ENCODE assay signal across 16 cellular contexts in genomic region chr4:34964613-34965012, GRCh38.
"Had no signal": no experiment of that assay in that cellular context is flagged by ENCODE, and none has a peak within 500 bp of the region (broad histone marks: within the 10 kb centered on the region; RNA-seq: fewer than 3 reads in every experiment).

No MANE protein-coding gene starts in this region.

- H3K4me1 ChIP-seq: psoas muscle, right lobe of liver, upper lobe of left lung had no signal

- H3K27ac Mint-ChIP-seq: activated CD4-positive, alpha-beta T cell treated with anti-CD3 and anti-CD28 coated beads, Interleukin-2, amount 10 ng/mL, durations not matched to agents 7 days and 5 days; activated naive CD8-positive, alpha-beta T cell treated with anti-CD3 and anti-CD28 coated beads for 36 hours; activated T-helper 1 cell treated with anti-CD3 and anti-CD28 coated beads, Interleukin-12 subunit alpha, Interleukin-12 subunit beta, Interleukin-2, Interleukin-4 antibody, amounts not matched to agents 30 ng/mL and 10 ng/mL and 1 ng/mL, durations not matched to agents 14 hours and 24 hours and 36 hours; immature natural killer cell; nephron; stimulated activated naive CD8-positive, alpha-beta T cell treated with anti-CD3 and anti-CD28 coated beads, Interleukin-15, amount 100 ng/mL, for 72 hours had no signal

- H3K27ac ChIP-seq: brain microvascular endothelial cell, coronary artery, psoas muscle, right lobe of liver, upper lobe of left lung had no signal

- H3K9me3 ChIP-seq: psoas muscle, right lobe of liver, upper lobe of left lung had no signal

- H3K9me3 Mint-ChIP-seq: activated naive CD8-positive, alpha-beta T cell treated with anti-CD3 and anti-CD28 coated beads for 36 hours; activated T-helper 1 cell treated with anti-CD3 and anti-CD28 coated beads, Interleukin-12 subunit alpha, Interleukin-12 subunit beta, Interleukin-2, Interleukin-4 antibody, amounts not matched to agents 30 ng/mL and 10 ng/mL and 1 ng/mL, durations not matched to agents 14 hours and 24 hours and 36 hours; nephron had no signal

- H3K4me1 Mint-ChIP-seq: activated CD4-positive, alpha-beta T cell treated with anti-CD3 and anti-CD28 coated beads, Interleukin-2, amount 10 ng/mL, durations not matched to agents 7 days and 5 days; activated naive CD8-positive, alpha-beta T cell treated with anti-CD3 and anti-CD28 coated beads for 36 hours; central memory CD8-positive, alpha-beta T cell; immature natural killer cell; nephron; stimulated activated naive CD8-positive, alpha-beta T cell treated with anti-CD3 and anti-CD28 coated beads, Interleukin-15, amount 100 ng/mL, for 72 hours had no signal

- H3K4me3 Mint-ChIP-seq: activated CD4-positive, alpha-beta T cell treated with anti-CD3 and anti-CD28 coated beads, Interleukin-2, amount 10 ng/mL, durations not matched to agents 7 days and 5 days; activated naive CD8-positive, alpha-beta T cell treated with anti-CD3 and anti-CD28 coated beads for 36 hours; activated T-helper 1 cell treated with anti-CD3 and anti-CD28 coated beads, Interleukin-12 subunit alpha, Interleukin-12 subunit beta, Interleukin-2, Interleukin-4 antibody, amounts not matched to agents 30 ng/mL and 10 ng/mL and 1 ng/mL, durations not matched to agents 14 hours and 24 hours and 36 hours; central memory CD8-positive, alpha-beta T cell; immature natural killer cell; nephron; stimulated activated naive CD8-positive, alpha-beta T cell treated with anti-CD3 and anti-CD28 coated beads, Interleukin-15, amount 100 ng/mL, for 72 hours had no signal

- H3K36me3 ChIP-seq: brain microvascular endothelial cell, right lobe of liver, upper lobe of left lung had no signal

- H3K27me3 Mint-ChIP-seq: activated CD4-positive, alpha-beta T cell treated with anti-CD3 and anti-CD28 coated beads, Interleukin-2, amount 10 ng/mL, durations not matched to agents 7 days and 5 days; activated naive CD8-positive, alpha-beta T cell treated with anti-CD3 and anti-CD28 coated beads for 36 hours; central memory CD8-positive, alpha-beta T cell; stimulated activated naive CD8-positive, alpha-beta T cell treated with anti-CD3 and anti-CD28 coated beads, Interleukin-15, amount 100 ng/mL, for 72 hours had no signal

- DNase-seq: activated CD4-positive, alpha-beta T cell treated with anti-CD3 and anti-CD28 coated beads, Interleukin-2, amount 10 ng/mL, durations not matched to agents 7 days and 5 days; activated CD8-positive, alpha-beta memory T cell treated with anti-CD3 and anti-CD28 coated beads for 24 hours; activated naive CD8-positive, alpha-beta T cell treated with anti-CD3 and anti-CD28 coated beads for 36 hours; brain microvascular endothelial cell; foreskin fibroblast; hippocampal formation; immature natural killer cell; psoas muscle; right lobe of liver; stimulated activated naive CD8-positive, alpha-beta T cell treated with anti-CD3 and anti-CD28 coated beads, Interleukin-15, amount 100 ng/mL, for 72 hours; upper lobe of left lung had no signal

- H3K27me3 ChIP-seq: brain microvascular endothelial cell, right lobe of liver, upper lobe of left lung had no signal

- H3K36me3 Mint-ChIP-seq: activated naive CD8-positive, alpha-beta T cell treated with anti-CD3 and anti-CD28 coated beads for 36 hours; immature natural killer cell had no signal

- H3K4me3 ChIP-seq: coronary artery, psoas muscle, right lobe of liver, smooth muscle cell, upper lobe of left lung had no signal
